8 cellular contexts compared by ENCODE assay signal in genomic region chr6:28838634-28839442, GRCh38.
DNase-seq lines count a peak whose midpoint lies in the region; TF ChIP-seq lines count a peak whose summit lies in the region.

No MANE protein-coding gene starts in this region.

- peaks cover 16% of the 10 kb centered on the region for H3K4me1 Mint-ChIP-seq in nephron progenitor cell

- peak overlapping the region; percentile 98 for H3K4me3 Mint-ChIP-seq in nephron progenitor cell

- peaks cover 77% of the 10 kb centered on the region for H3K27me3 Mint-ChIP-seq in nephron progenitor cell (ENCODE audit: low read depth, poor library complexity)

- H2AFZ ChIP-seq in Loucy (ENCODE audit: low read length), result peak overlapping the region; percentile 82

- H3K27me3 ChIP-seq in Loucy (ENCODE audit: insufficient read depth, low read length, poor library complexity, severe bottlenecking), result no peaks in the 10 kb centered on the region

- H3K4me3 ChIP-seq in Loucy (ENCODE audit: low read length, poor library complexity, severe bottlenecking), result peak overlapping the region; percentile 79

- peaks cover 16% of the 10 kb centered on the region for H3K4me1 ChIP-seq in Loucy (ENCODE audit: insufficient read depth, low read length, poor library complexity, severe bottlenecking)

- no peaks in the 10 kb centered on the region for H3K9me3 ChIP-seq in Loucy (ENCODE audit: insufficient read depth, low read depth, low read length)

- peak; percentile 58 for DNase-seq in DMS79 (lab: John Stamatoyannopoulos, UW)
- DNase-seq in H4 (ENCODE audit: low spot score), result peak; percentile 81
- DNase-seq in activated T-helper 9 cell treated with anti-CD3 and anti-CD28 coated beads, Interleukin-2, amount 50 U/mL, for 16 hours (ENCODE audit: low read depth), result peak; percentile 78
- DNase-seq in fibroblast of the conjunctiva (ENCODE audit: low read depth), result peak; percentile 70
- peak; percentile 92 for DNase-seq in nephron progenitor cell
- DNase-seq in stimulated activated naive CD4-positive, alpha-beta T cell (lab: John Stamatoyannopoulos, UW), result peak; percentile 59 to 94 (median 80)

- no peaks in the 10 kb centered on the region for H3K36me3 ChIP-seq in Loucy (ENCODE audit: insufficient read depth, low read length)

- peak overlapping the region; percentile 68 for H3K4me2 ChIP-seq in Loucy (ENCODE audit: low read depth, low read length, poor library complexity, severe bottlenecking)

- H3K9me3 Mint-ChIP-seq in nephron progenitor cell, result peaks cover 3% of the 10 kb centered on the region

- no peaks in the 10 kb centered on the region for H3K9me2 ChIP-seq in Loucy (replicated peaks; ENCODE audit: low read depth, low read length)

- no peaks in the 10 kb centered on the region for H3K79me2 ChIP-seq in Loucy (ENCODE audit: insufficient read depth, low read length)

- no peaks in the 10 kb centered on the region for H3K36me3 Mint-ChIP-seq in nephron progenitor cell (ENCODE audit: low read depth)

- H4K20me1 ChIP-seq in Loucy (ENCODE audit: insufficient read depth, low read length, poor library complexity, severe bottlenecking), result no peaks in the 10 kb centered on the region

- peak overlapping the region; percentile 55 for H3K9ac ChIP-seq in Loucy (ENCODE audit: low read depth, low read length, poor library complexity, severe bottlenecking)

- TF ChIP-seq CTCF in Loucy (conservative IDR thresholded peaks at IDR 0.05; ENCODE audit: low read length) (peak; percentile 51), nephron progenitor cell (IDR thresholded peaks at IDR 0.05) (peak; percentile 50)

- H3F3A ChIP-seq in Loucy (ENCODE audit: low read depth), result no peaks in the 10 kb centered on the region

- peak overlapping the region; percentile 95 for H3K27ac Mint-ChIP-seq in nephron progenitor cell

- peak; percentile 21; the same call in 1 of the 2 replicates for TF ChIP-seq POLR2A in Raji (IDR thresholded peaks at IDR 0.05; ENCODE audit: insufficient read depth, low read depth, low read length)

Comparison
In these comparisons a context has a peak if more than half of its experiments do, and no peak if none do; other contexts are left out.
1. Peak in every context shown above with its lines: DNase-seq and H3K4me3 ChIP-seq.